ENCODE assay signal across 21 cellular contexts in the genomic region with DNA sequence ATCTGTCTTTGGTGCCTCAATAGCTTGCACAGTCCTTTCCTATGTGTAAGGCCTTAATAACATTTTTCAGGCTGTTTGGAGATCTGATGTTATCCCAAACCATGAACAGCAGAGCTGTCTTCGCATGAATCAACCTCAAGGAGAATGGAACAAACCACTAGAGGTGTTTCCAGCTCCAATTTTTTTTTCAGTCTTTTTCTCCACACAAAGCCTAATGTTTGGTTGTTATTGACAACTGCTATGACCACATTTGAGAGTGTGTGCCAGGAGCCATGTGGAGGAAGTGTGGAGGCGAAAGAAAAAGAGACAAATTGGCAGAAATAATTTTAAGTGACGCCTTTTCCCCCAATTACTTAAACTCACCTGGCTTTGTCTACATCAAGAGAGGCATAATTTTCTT. TPM values are rescaled to one million over a fixed set of nuclear protein-coding genes. Genes with fewer than 3 reads are reported as not detected.
DNase-seq lines count a peak whose midpoint lies in the region; ATAC-seq and TF ChIP-seq lines count a peak whose summit lies in the region.
"Had no signal": no experiment of that assay in that cellular context is flagged by ENCODE, and none has a peak within 500 bp of the region (broad histone marks: within the 10 kb centered on the region; RNA-seq: fewer than 3 reads in every experiment).

No MANE protein-coding gene starts in this region.

- H3K4me3 ChIP-seq in heart right ventricle = no peak overlapping the region
- H3K4me3 ChIP-seq: SJSA1 had no signal

- H3K27me3 ChIP-seq in heart right ventricle = peaks cover 0 to 15% (median 3%) of the 10 kb centered on the region in 7 donors
- H3K27me3 ChIP-seq: SJSA1 had no signal

- peaks cover 0 to 1% (median 0%) of the 10 kb centered on the region in 11 donors for H3K9me3 ChIP-seq in heart right ventricle
- H3K9me3 ChIP-seq: SJSA1 had no signal

- intact Hi-C loops in heart right ventricle (cut with DNase I) (no loop called here), Right ventricle myocardium superior (cut with DNase I) (no loop called here), sciatic nerve (cut with DNase I) (no loop called here)

- DNase-seq in heart right ventricle = peak in 1 of 2 donors; percentile 9
- no peak for DNase-seq in Right ventricle myocardium superior
- DNase-seq in amniotic epithelial cell (ENCODE audit: low read depth) = peak; percentile 7
- DNase-seq in dermis microvascular lymphatic vessel endothelial cell (ENCODE audit: low read depth in 2 of 2) = peak; percentile 30 to 55
- no peak for DNase-seq in DMS114 treated with DMSO at 0.1 percent for 48 hours (lab: John Stamatoyannopoulos, UW; ENCODE audit: unreplicated experiment)
- DNase-seq in NCI-H1436 treated with DMSO at 0.1 percent for 48 hours (lab: John Stamatoyannopoulos, UW) = no peak
- DNase-seq in H4 (ENCODE audit: low spot score) = no peak
- DNase-seq in sciatic nerve (ENCODE audit: low spot score) = no peak
- DNase-seq: AML-193, DMS79, GOT3, KBM-7, NCI-H1092 treated with DMSO at 0.1 percent for 48 hours, NCI-H187, NCI-H748 treated with DMSO at 0.1 percent for 48 hours, OCI-M1, SW 1271 had no signal

- ATAC-seq in heart right ventricle (peak in 5 of 8 donors; percentile 38 to 71 (median 45)), Right ventricle myocardium superior (ENCODE audit: poor library complexity) (no peak), sciatic nerve (no peak)

- H3K4me1 ChIP-seq in heart right ventricle = no peaks in the 10 kb centered on the region

- WGBS in heart right ventricle, 2 donors = 66 to 77% methylated on average over 3 of the region's 3 CpGs

- peak overlapping the region in 2 of 10 donors; percentile 14 to 24 for H3K27ac ChIP-seq in heart right ventricle
- H3K27ac ChIP-seq: SJSA1 had no signal

- TF ChIP-seq CTCF in heart right ventricle (IDR thresholded peaks at IDR 0.05) = no peak

- H3K36me3 ChIP-seq in heart right ventricle = no peaks in the 10 kb centered on the region
- H3K36me3 ChIP-seq: SJSA1 had no signal

RNA-seq across cellular contexts. Expression of a gene that starts 38.7 kb away (rescaled TPM):
- total RNA-seq in heart right ventricle = 1 to 10 TPM in 7 of 10 donors, under 1 TPM in 3; 0.74 to 4.7 (median 1.6) TPM
- polyA plus RNA-seq in heart right ventricle = 1 to 10 TPM; 1.2 to 1.7 TPM
- 0.70 TPM for total RNA-seq in Right ventricle myocardium superior
- total RNA-seq in dermis microvascular lymphatic vessel endothelial cell = 1.3 and 5.2 TPM in 2 replicates
- total RNA-seq in H4 (2014; rRNA removed; shearing (Covaris generic)) = 16.6 and 18.7 TPM in 2 replicates
- 2.1 TPM for total RNA-seq in sciatic nerve
- total RNA-seq: A673, G401, NCI-H460 had no signal

Comparison
In these comparisons a context has a peak if more than half of its experiments do, and no peak if none do; other contexts are left out.
1. ATAC-seq: peak in heart right ventricle (5 of 8); none in Right ventricle myocardium superior (single experiment) and sciatic nerve (single experiment).
2. DNase-seq: peak in amniotic epithelial cell (single experiment) and dermis microvascular lymphatic vessel endothelial cell (2 of 2); none in Right ventricle myocardium superior (single experiment), DMS114 treated with DMSO at 0.1 percent for 48 hours (single experiment), NCI-H1436 treated with DMSO at 0.1 percent for 48 hours (single experiment), H4 (single experiment) and sciatic nerve (single experiment).